8 cellular contexts compared by ENCODE assay signal in genomic region chr2:118882693-118883336, GRCh38. TPM values are rescaled to one million over a fixed set of nuclear protein-coding genes. Genes with fewer than 3 reads are reported as not detected.
DNase-seq lines count a peak whose midpoint lies in the region; ATAC-seq, FAIRE-seq and TF ChIP-seq lines count a peak whose summit lies in the region.

No MANE protein-coding gene starts in this region.

- DNase-seq in NCI-H187 (lab: John Stamatoyannopoulos, UW) = peak; percentile 10 to 27
- no peak for DNase-seq in NCI-H187 treated with DMSO at 0.1 percent for 48 hours (lab: John Stamatoyannopoulos, UW)
- DNase-seq in NCI-H2171 (lab: John Stamatoyannopoulos, UW) = peak; percentile 26
- peak; percentile 58 for DNase-seq in bronchial epithelial cell (ENCODE audit: low read depth)
- peak; percentile 77 for DNase-seq in kidney tubule cell (ENCODE audit: low spot score)
- peak; percentile 50 to 61 for DNase-seq in stimulated activated CD4-positive, alpha-beta T cell treated with anti-CD3 and anti-CD28 coated beads, Interleukin-2, amount 100 ng/mL, for 48 hours

- H3K27me3 ChIP-seq in bronchial epithelial cell (ENCODE audit: control insufficient read depth, insufficient read depth, low read length) = no peaks in the 10 kb centered on the region

- TF ChIP-seq CTCF in VCaP (conservative IDR thresholded peaks at IDR 0.05) (peak; percentile 95), bronchial epithelial cell (IDR thresholded peaks at IDR 0.05; ENCODE audit: insufficient read depth, low read length, severe bottlenecking) (peak; percentile 100)

- H3K4me3 ChIP-seq in bronchial epithelial cell (ENCODE audit: low read depth, low read length) = no peak overlapping the region

- no peaks in the 10 kb centered on the region for H3K36me3 ChIP-seq in bronchial epithelial cell (ENCODE audit: control insufficient read depth, insufficient read depth, low read length)

- FAIRE-seq in bronchial epithelial cell (lab: Jason Lieb, UNC) = peak; percentile 55

- ATAC-seq in HG03039 (IDR thresholded peaks at IDR 0.05; ENCODE audit: unreplicated experiment) = peak; percentile 75

- no peak overlapping the region for H3K27ac ChIP-seq in VCaP

RNA-seq across cellular contexts. Expression of gene EN1, which starts 35.4 kb away (rescaled TPM):
- not detected in 2 replicates for total RNA-seq in bronchial epithelial cell

RNA-seq across cellular contexts. Expression of gene MARCO, which starts 59.2 kb away (rescaled TPM):
- 0.13 TPM in 1 of 2 replicates, not detected in the other for total RNA-seq in bronchial epithelial cell
